22 cellular contexts compared by ENCODE assay signal in the genomic region with DNA sequence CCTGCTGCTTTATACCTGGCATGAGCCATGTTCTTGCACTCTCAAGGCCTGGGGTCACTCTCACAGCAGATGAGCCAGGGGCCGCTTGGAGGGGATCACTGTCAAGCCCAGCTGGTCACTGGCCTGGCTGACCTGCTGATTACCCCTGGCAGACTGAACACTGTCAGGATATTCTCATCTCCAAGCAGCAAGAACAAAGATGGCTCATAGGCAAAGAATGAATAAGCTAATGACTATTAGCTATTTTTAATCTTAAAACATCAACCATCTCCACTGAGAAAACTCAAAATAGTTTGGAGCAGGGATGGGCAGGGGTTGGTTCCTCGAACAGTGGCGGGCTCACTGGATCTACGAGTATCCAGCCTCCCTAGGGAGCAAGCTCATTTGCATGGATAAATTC.
DNase-seq lines count a peak whose midpoint lies in the region; FAIRE-seq and TF ChIP-seq lines count a peak whose summit lies in the region.
"Had no signal": no experiment of that assay in that cellular context is flagged by ENCODE, and none has a peak within 500 bp of the region (broad histone marks: within the 10 kb centered on the region; RNA-seq: fewer than 3 reads in every experiment).

No MANE protein-coding gene starts in this region.

- CTCF ChIA-PET in PC-9 (lab: Charles Lee): no interaction called here

- no peaks in the 10 kb centered on the region for H4K20me1 ChIP-seq in PC-9 (ENCODE audit: insufficient read depth)
- H4K20me1 ChIP-seq: BLaER1 had no signal

- TF ChIP-seq CTCF in brain microvascular endothelial cell (IDR thresholded peaks at IDR 0.05; ENCODE audit: low read depth, low read length, missing control alignments) (no peak), vagina (IDR thresholded peaks at IDR 0.05) (no peak), PC-9 (conservative IDR thresholded peaks at IDR 0.05) (no peak)

- no peaks in the 10 kb centered on the region for H3F3A ChIP-seq in PC-9 (ENCODE audit: insufficient read depth, low read depth)

- no peaks in the 10 kb centered on the region for H3K79me2 ChIP-seq in PC-9 (ENCODE audit: low read depth)

- H3K36me3 ChIP-seq in brain microvascular endothelial cell (replicated peaks) (no peaks in the 10 kb centered on the region), vagina (no peaks in the 10 kb centered on the region), PC-9 (ENCODE audit: low read depth) (no peaks in the 10 kb centered on the region)
- H3K36me3 ChIP-seq: BLaER1 had no signal

- DNase-seq in EH (ENCODE audit: low read depth) (peak; percentile 74), brain microvascular endothelial cell (peak; percentile 9), myocyte (ENCODE audit: low read depth) (peak; percentile 11), vagina (ENCODE audit: extremely low spot score in 2 of 2) (peak; percentile 11 to 16), PC-9 (no peak), activated gamma-delta T cell (lab: John Stamatoyannopoulos, UW) (no peak), H54 (ENCODE audit: insufficient read length, low spot score) (no peak)
- DNase-seq: ACHN; CD8-positive, alpha-beta T cell; DND-41; GDM1; H7; Kasumi-1; NCI-H1105 treated with DMSO at 0.1 percent for 48 hours; NCI-H187; NCI-H226; NCI-H524 treated with DMSO at 0.1 percent for 48 hours; NK-92 treated with Interleukin-12 subunit alpha and Interleukin-12 subunit beta, amount 100 ng/mL, for 24 hours; SIG-M5 had no signal

- intact Hi-C loops in vagina (cut with DNase I): no loop called here
- intact Hi-C loops in PC-9 (cut with micrococcal nuclease; ENCODE audit: unreplicated experiment): no loop called here

- H3K9me3 ChIP-seq in vagina: no peaks in the 10 kb centered on the region
- H3K9me3 ChIP-seq in PC-9 (ENCODE audit: insufficient read depth, low read depth): no peaks in the 10 kb centered on the region
- H3K9me3 ChIP-seq: BLaER1 had no signal

- in situ Hi-C loops in brain microvascular endothelial cell (cut with HindIII; ENCODE audit: low pct_ligation_motif_present, low sequenced_read_pairs): no loop called here

- H3K27me3 ChIP-seq in brain microvascular endothelial cell (replicated peaks): no peaks in the 10 kb centered on the region
- no peaks in the 10 kb centered on the region for H3K27me3 ChIP-seq in vagina
- H3K27me3 ChIP-seq in PC-9 (ENCODE audit: insufficient read depth, low read depth): peaks cover 57% of the 10 kb centered on the region
- H3K27me3 ChIP-seq: BLaER1 had no signal

- H3K4me1 ChIP-seq in vagina (no peaks in the 10 kb centered on the region), PC-9 (replicated peaks; ENCODE audit: insufficient read depth) (no peaks in the 10 kb centered on the region)

- FAIRE-seq in H54 (lab: Jason Lieb, UNC): no peak
- FAIRE-seq: GM12891, GM18507 had no signal

- H3K9me2 ChIP-seq in PC-9 (ENCODE audit: insufficient read depth): no peaks in the 10 kb centered on the region

- BruUV-seq in PC-9 (replicated peaks; lab: Mats Ljungman, UMichigan): no TSS peak

- no peak overlapping the region for H2AFZ ChIP-seq in PC-9

- POLR2A ChIA-PET in PC-9 (lab: Charles Lee; ENCODE audit: unreplicated experiment): no interaction called here

- no peak overlapping the region for H3K4me3 ChIP-seq in brain microvascular endothelial cell (ENCODE audit: low read depth, low read length)
- no peak overlapping the region for H3K4me3 ChIP-seq in vagina
- H3K4me3 ChIP-seq in PC-9: no peak overlapping the region
- H3K4me3 ChIP-seq: BLaER1 had no signal

- TF ChIP-seq POLR2A in vagina (IDR thresholded peaks at IDR 0.05) (no peak), H54 (IDR thresholded peaks at IDR 0.05; ENCODE audit: low read depth, low read length) (no peak)

- no peak overlapping the region for H3K4me2 ChIP-seq in PC-9
- H3K4me2 ChIP-seq: BLaER1 had no signal

- H3K27ac ChIP-seq in brain microvascular endothelial cell: no peak overlapping the region
- no peak overlapping the region for H3K27ac ChIP-seq in vagina
- no peak overlapping the region for H3K27ac ChIP-seq in PC-9
- H3K27ac ChIP-seq: BLaER1 had no signal

Comparison
In these comparisons a context has a peak if more than half of its experiments do, and no peak if none do; other contexts are left out.
1. DNase-seq: peak in EH (single experiment), brain microvascular endothelial cell (single experiment), myocyte (single experiment) and vagina (2 of 2); none in PC-9 (0 of 2), activated gamma-delta T cell (single experiment) and H54 (single experiment).